1 cellular context compared by ENCODE assay signal in genomic region chr16:56422896-56423441, GRCh38.
TF ChIP-seq lines count a peak whose summit lies in the region.

No MANE protein-coding gene starts in this region.

TF ChIP-seq in HCT116, 20 proteins besides CTCF, POLR2A, EP300 and RAD21 (continued from another document):
- TF ChIP-seq REST (IDR thresholded peaks at IDR 0.05; ENCODE audit: low read depth) (no peak), ELF1 (IDR thresholded peaks at IDR 0.05; ENCODE audit: borderline replicate concordance, low read depth) (no peak), EZH2 (IDR thresholded peaks at IDR 0.05) (no peak), SIN3A (IDR thresholded peaks at IDR 0.05; ENCODE audit: low read depth) (no peak), JUND (IDR thresholded peaks at IDR 0.05) (no peak), ZNF274 (IDR thresholded peaks at IDR 0.05; ENCODE audit: low read depth, low read length) (no peak), POLR2AphosphoS5 (IDR thresholded peaks at IDR 0.05; ENCODE audit: low read depth, low read length) (no peak), EZH2phosphoT487 (IDR thresholded peaks at IDR 0.05; ENCODE audit: borderline replicate concordance) (no peak), MAX (IDR thresholded peaks at IDR 0.05) (no peak), EGR1 (IDR thresholded peaks at IDR 0.05; ENCODE audit: low read depth) (no peak), SRF (IDR thresholded peaks at IDR 0.05; ENCODE audit: low read depth) (no peak), CEBPB (IDR thresholded peaks at IDR 0.05; ENCODE audit: low read depth) (no peak), CBX3 (IDR thresholded peaks at IDR 0.05; ENCODE audit: low read depth) (no peak), YY1 (IDR thresholded peaks at IDR 0.05; ENCODE audit: extremely low read depth, insufficient replicate concordance, low read depth, low read length) (no peak), TCF7L2 (IDR thresholded peaks at IDR 0.05; ENCODE audit: borderline replicate concordance, extremely low read depth, insufficient read depth, insufficient read length) (no peak), FOSL1 (IDR thresholded peaks at IDR 0.05; ENCODE audit: low read depth) (no peak)
- TF ChIP-seq, protein P1, sequence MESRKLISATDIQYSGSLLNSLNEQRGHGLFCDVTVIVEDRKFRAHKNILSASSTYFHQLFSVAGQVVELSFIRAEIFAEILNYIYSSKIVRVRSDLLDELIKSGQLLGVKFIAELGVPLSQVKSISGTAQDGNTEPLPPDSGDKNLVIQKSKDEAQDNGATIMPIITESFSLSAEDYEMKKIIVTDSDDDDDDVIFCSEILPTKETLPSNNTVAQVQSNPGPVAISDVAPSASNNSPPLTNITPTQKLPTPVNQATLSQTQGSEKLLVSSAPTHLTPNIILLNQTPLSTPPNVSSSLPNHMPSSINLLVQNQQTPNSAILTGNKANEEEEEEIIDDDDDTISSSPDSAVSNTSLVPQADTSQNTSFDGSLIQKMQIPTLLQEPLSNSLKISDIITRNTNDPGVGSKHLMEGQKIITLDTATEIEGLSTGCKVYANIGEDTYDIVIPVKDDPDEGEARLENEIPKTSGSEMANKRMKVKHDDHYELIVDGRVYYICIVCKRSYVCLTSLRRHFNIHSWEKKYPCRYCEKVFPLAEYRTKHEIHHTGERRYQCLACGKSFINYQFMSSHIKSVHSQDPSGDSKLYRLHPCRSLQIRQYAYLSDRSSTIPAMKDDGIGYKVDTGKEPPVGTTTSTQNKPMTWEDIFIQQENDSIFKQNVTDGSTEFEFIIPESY (IDR thresholded peaks at IDR 0.05; ENCODE audit: extremely low read depth, insufficient replicate concordance, low read length) = no peak
TF ChIP-seq in HCT116: peak in this region for 0.
